15 cellular contexts compared by ENCODE assay signal in the genomic region with DNA sequence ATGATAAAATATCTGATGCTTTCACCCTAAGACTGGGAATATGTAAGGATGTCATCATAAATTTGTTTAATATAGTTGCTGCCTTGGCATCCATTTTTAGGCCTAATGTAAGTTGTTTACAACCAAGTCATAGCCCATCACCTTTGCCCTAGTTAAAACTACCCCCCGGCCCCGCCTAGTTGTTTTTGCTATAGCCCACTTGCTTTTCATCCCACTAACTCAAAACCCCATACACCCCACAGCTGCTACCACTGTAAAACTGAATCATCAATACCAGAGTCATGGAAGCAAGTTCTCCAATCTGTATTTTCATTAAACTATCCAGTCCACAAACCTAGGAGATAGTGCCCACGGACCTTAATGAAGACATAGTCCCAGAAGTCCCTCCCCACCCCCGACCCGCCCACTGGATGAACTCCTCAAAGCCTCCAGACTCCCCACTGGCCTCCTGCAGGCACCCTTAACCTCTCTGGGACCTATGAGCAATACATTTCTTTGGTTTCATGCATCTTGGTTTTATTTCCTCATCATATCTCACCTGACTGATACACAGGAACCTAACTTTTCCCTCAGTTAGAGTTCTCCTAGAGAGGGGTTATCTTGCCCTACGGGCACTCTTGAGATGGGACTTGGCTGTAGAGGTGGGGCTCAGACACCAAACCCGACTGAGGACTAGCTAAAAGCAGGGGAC. TPM values are rescaled to one million over a fixed set of nuclear protein-coding genes. Genes with fewer than 3 reads are reported as not detected.
DNase-seq lines count a peak whose midpoint lies in the region; ATAC-seq, FAIRE-seq and TF ChIP-seq lines count a peak whose summit lies in the region.
"Had no signal": no experiment of that assay in that cellular context is flagged by ENCODE, and none has a peak within 500 bp of the region (broad histone marks: within the 10 kb centered on the region; RNA-seq: fewer than 3 reads in every experiment).

No MANE protein-coding gene starts in this region.

- H3K4me1 ChIP-seq in K562 (replicated peaks in 1 of 2; ENCODE audit: control insufficient read depth in 2 of 2, insufficient read depth in 2 of 2, low read length in 2 of 2): peaks cover 0 to 3% of the 10 kb centered on the region in 2 experiments; a peak in 1 of 5 replicates
- H3K4me1 ChIP-seq: SJSA1 had no signal

- H3K9me1 ChIP-seq in K562 (ENCODE audit: control insufficient read depth, insufficient read depth, low read length): no peaks in the 10 kb centered on the region

- no peaks in the 10 kb centered on the region for H3K36me3 ChIP-seq in K562 (ENCODE audit: control insufficient read depth, insufficient read depth, low read length)
- H3K36me3 ChIP-seq: SJSA1 had no signal

- H3K9me3 Mint-ChIP-seq in activated naive CD4-positive, alpha-beta T cell treated with anti-CD3 and anti-CD28 coated beads, Interleukin-2, amount 50 U/mL, for 24 hours: no peaks in the 10 kb centered on the region
- H3K9me3 Mint-ChIP-seq in activated naive CD4-positive, alpha-beta T cell treated with anti-CD3 and anti-CD28 coated beads, Interleukin-2, amount 10 ng/mL, durations not matched to agents 7 days and 5 days: no peaks in the 10 kb centered on the region
- H3K9me3 Mint-ChIP-seq in IgD-negative memory B cell: peaks cover 0 to 2% (median 0%) of the 10 kb centered on the region in 3 donors

- no peak overlapping the region for H3K27ac ChIP-seq in K562 (ENCODE audit: extremely low read depth, low read depth, low read length)
- H3K27ac ChIP-seq: RWPE1, SJSA1 had no signal

- in situ Hi-C loops in K562 (cut with MboI): no loop called here

- no peak; the same call in 2 of the 3 replicates for ATAC-seq in K562

- peak overlapping the region; percentile 71 for H3K27ac Mint-ChIP-seq in activated naive CD4-positive, alpha-beta T cell treated with anti-CD3 and anti-CD28 coated beads, Interleukin-2, amount 50 U/mL, for 24 hours
- no peak overlapping the region for H3K27ac Mint-ChIP-seq in activated naive CD4-positive, alpha-beta T cell treated with anti-CD3 and anti-CD28 coated beads, Interleukin-2, amount 10 ng/mL, durations not matched to agents 7 days and 5 days
- peak overlapping the region in 2 of 3 donors; percentile 73 to 86 for H3K27ac Mint-ChIP-seq in IgD-negative memory B cell

- no peaks in the 10 kb centered on the region for H3K36me3 Mint-ChIP-seq in activated naive CD4-positive, alpha-beta T cell treated with anti-CD3 and anti-CD28 coated beads, Interleukin-2, amount 50 U/mL, for 24 hours
- H3K36me3 Mint-ChIP-seq in activated naive CD4-positive, alpha-beta T cell treated with anti-CD3 and anti-CD28 coated beads, Interleukin-2, amount 10 ng/mL, durations not matched to agents 7 days and 5 days: no peaks in the 10 kb centered on the region
- H3K36me3 Mint-ChIP-seq in IgD-negative memory B cell: no peaks in the 10 kb centered on the region

- TF ChIP-seq EP300 in K562 (IDR thresholded peaks at IDR 0.05; ENCODE audit: low read length): no peak

- no peaks in the 10 kb centered on the region for H3K27me3 ChIP-seq in K562 (ENCODE audit: control insufficient read depth in 2 of 2, insufficient read depth in 2 of 2, low read length in 2 of 2)

- no peaks in the 10 kb centered on the region for H3K9me3 ChIP-seq in K562 (replicated peaks; ENCODE audit: control insufficient read depth, insufficient read depth, low read depth, low read length)
- H3K9me3 ChIP-seq: SJSA1 had no signal

- no peak overlapping the region for H3K9ac ChIP-seq in K562 (ENCODE audit: insufficient read depth in 1 of 2, low read depth in 2 of 2, low read length in 2 of 2)

- H4K20me1 ChIP-seq in K562 (replicated peaks; ENCODE audit: control insufficient read depth, insufficient read depth, low read length): no peaks in the 10 kb centered on the region

- no peak for DNase-seq in activated naive CD4-positive, alpha-beta T cell treated with anti-CD3 and anti-CD28 coated beads, Interleukin-2, amount 10 ng/mL, durations not matched to agents 7 days and 5 days
- DNase-seq in K562 (ENCODE audit: extremely low read depth in 1 of 4, low spot score in 3 of 4) (no peak), RKO (ENCODE audit: low spot score) (no peak), AG08396 (ENCODE audit: low spot score) (no peak)
- no peak for DNase-seq in activated CD8-positive, alpha-beta memory T cell treated with anti-CD3 and anti-CD28 coated beads, Interleukin-2, amount 50 U/mL, for 48 hours
- DNase-seq: DMS153, HCEC 1CT, NCI-H1436 treated with DMSO at 0.1 percent for 48 hours, NCI-H2081, NCI-H524 treated with DMSO at 0.1 percent for 48 hours, OCI-M1 had no signal

- H3K4me2 ChIP-seq in K562 (ENCODE audit: insufficient read depth, low read length): no peak overlapping the region

- CTCF ChIA-PET in activated naive CD4-positive, alpha-beta T cell treated with anti-CD3 and anti-CD28 coated beads, Interleukin-2, amount 10 ng/mL, durations not matched to agents 7 days and 5 days (lab: Charles Lee): interaction anchor here (1.6 kb wide), 1 partner anchor 11 kb away, joined by 6 read pairs; no protein-coding TSS in a partner anchor
- CTCF ChIA-PET in K562 (lab: Yijun Ruan, JAX; ENCODE audit: low intra/inter-chr PET ratio): no interaction called here

- H3K79me2 ChIP-seq in K562 (ENCODE audit: control insufficient read depth, insufficient read depth, low read length): no peaks in the 10 kb centered on the region

- H2AFZ ChIP-seq in K562 (ENCODE audit: low read depth, low read length): no peak overlapping the region

- peaks cover 19% of the 10 kb centered on the region for H3K4me1 Mint-ChIP-seq in activated naive CD4-positive, alpha-beta T cell treated with anti-CD3 and anti-CD28 coated beads, Interleukin-2, amount 50 U/mL, for 24 hours
- peaks cover 19% of the 10 kb centered on the region for H3K4me1 Mint-ChIP-seq in activated naive CD4-positive, alpha-beta T cell treated with anti-CD3 and anti-CD28 coated beads, Interleukin-2, amount 10 ng/mL, durations not matched to agents 7 days and 5 days
- H3K4me1 Mint-ChIP-seq in IgD-negative memory B cell: peaks cover 13 to 18% (median 14%) of the 10 kb centered on the region in 3 donors

- intact Hi-C loops in K562 (cut with micrococcal nuclease): no loop called here

- WGBS in K562 (ENCODE audit: insufficient coverage, low coverage, missing lambda C conversion rate): 24% methylated on average over 7 of the region's 7 CpGs

- no peak for TF ChIP-seq RAD21 in K562 (CRISPR knock-in tag; conservative IDR thresholded peaks at IDR 0.05 in 1 of 2, IDR thresholded peaks at IDR 0.05 in 1 of 2)

- H3K4me3 ChIP-seq in K562: no peak overlapping the region
- H3K4me3 ChIP-seq: SJSA1 had no signal

- no peak for TF ChIP-seq CTCF in K562 (IDR thresholded peaks at IDR 0.05 in 2 of 3, conservative IDR thresholded peaks at IDR 0.05 in 1 of 3; ENCODE audit: insufficient read depth in 2 of 3, low read depth in 1 of 3, low read length in 3 of 3)

- no peak for TF ChIP-seq POLR2A in K562 (conservative IDR thresholded peaks at IDR 0.05)

- H3K4me3 Mint-ChIP-seq in activated naive CD4-positive, alpha-beta T cell treated with anti-CD3 and anti-CD28 coated beads, Interleukin-2, amount 50 U/mL, for 24 hours: no peak overlapping the region
- H3K4me3 Mint-ChIP-seq in activated naive CD4-positive, alpha-beta T cell treated with anti-CD3 and anti-CD28 coated beads, Interleukin-2, amount 10 ng/mL, durations not matched to agents 7 days and 5 days: no peak overlapping the region
- peak overlapping the region in 1 of 4 donors; percentile 66 for H3K4me3 Mint-ChIP-seq in IgD-negative memory B cell

- H3K27me3 Mint-ChIP-seq in activated naive CD4-positive, alpha-beta T cell treated with anti-CD3 and anti-CD28 coated beads, Interleukin-2, amount 50 U/mL, for 24 hours: peaks cover 24% of the 10 kb centered on the region
- peaks cover 62% of the 10 kb centered on the region for H3K27me3 Mint-ChIP-seq in activated naive CD4-positive, alpha-beta T cell treated with anti-CD3 and anti-CD28 coated beads, Interleukin-2, amount 10 ng/mL, durations not matched to agents 7 days and 5 days
- peaks cover 34% of the 10 kb centered on the region for H3K27me3 Mint-ChIP-seq in IgD-negative memory B cell

- POLR2A ChIA-PET in K562 (lab: Yijun Ruan, JAX): interaction anchor here (0.6 to 1.2 kb wide), 3 partner anchors 11 to 663 kb away, joined by 3 to 11 read pairs (median 4); no protein-coding TSS in a partner anchor

- no peak for FAIRE-seq in K562 (lab: Jason Lieb, UNC)

- no TSS peak for BruUV-seq in K562 (replicated peaks; lab: Mats Ljungman, UMichigan)

RNA-seq across cellular contexts. Expression of a gene that starts 12.5 kb away (rescaled TPM):
- polyA plus RNA-seq in IgD-negative memory B cell (13.5 TPM), K562 (2011; rRNA removed) (6.1 and 9.4 TPM in 2 replicates), K562 (2014; fragmentation: Illumina TruSeq; extraction: Trizol) (15.3 and 21.4 TPM in 2 replicates), K562 (2014; fragmentation: Nextera tagmentation; extraction: Ambion mirVana) (under 1 TPM; 0.92 to 0.98 TPM), K562 (2014; rRNA removed) (13.5 and 19.4 TPM in 2 replicates)
- total RNA-seq in K562 (2011; cell fraction: chromatin; rRNA removed; ENCODE audit: low replicate concordance): 37.6 and 49.9 TPM in 2 replicates
- total RNA-seq in K562 (2011; cell fraction: nucleolus; rRNA removed): 23.3 and 28.0 TPM in 2 replicates
- 34.2 and 58.8 TPM in 2 replicates for total RNA-seq in K562 (2011; cell fraction: nucleoplasm; rRNA removed)
- total RNA-seq in K562 (2014; rRNA removed) (17.2 and 20.6 TPM in 2 replicates), K562 (2014; rRNA removed; fragmentation: Illumina TruSeq; extraction: Trizol) (9.3 and 10.2 TPM in 2 replicates), K562 (2015; rRNA removed; fragmentation: Illumina TruSeq; extraction: Trizol) (12.1 and 13.8 TPM in 2 replicates), K562 (2021) (23.1 and 24.2 TPM in 2 replicates)
- 5.7 and 25.9 TPM in 2 replicates for polyA plus RNA-seq in K562 (2011; cell fraction: cytosol; rRNA removed)
- polyA plus RNA-seq in K562 (2011; cell fraction: nucleus; rRNA removed): 9.8 and 25.2 TPM in 2 replicates
- polyA plus RNA-seq in K562 (2012): 15.2 and 17.9 TPM in 2 replicates
- polyA minus RNA-seq in K562 (2011; rRNA and poly(A)+ RNA removed): 4.9 and 9.7 TPM in 2 replicates
- polyA minus RNA-seq in K562 (2011; cell fraction: cytosol; rRNA and poly(A)+ RNA removed): 5.5 and 9.4 TPM in 2 replicates
- polyA minus RNA-seq in K562 (2011; cell fraction: nucleus; rRNA and poly(A)+ RNA removed): 9.3 and 15.9 TPM in 2 replicates

RNA-seq across cellular contexts. Expression of a gene that starts 45.2 kb away (rescaled TPM):
- polyA plus RNA-seq in IgD-negative memory B cell: 14.5 TPM
- total RNA-seq in K562 (2011; cell fraction: chromatin; rRNA removed; ENCODE audit: low replicate concordance): 22.9 and 46.7 TPM in 2 replicates
- total RNA-seq in K562 (2011; cell fraction: nucleolus; rRNA removed): 19.5 and 19.6 TPM in 2 replicates
- total RNA-seq in K562 (2011; cell fraction: nucleoplasm; rRNA removed): 38.3 and 79.8 TPM in 2 replicates
- total RNA-seq in K562 (2014; rRNA removed): 10.1 and 16.3 TPM in 2 replicates
- total RNA-seq in K562 (2014; rRNA removed; fragmentation: Illumina TruSeq; extraction: Trizol): 14.2 and 15.4 TPM in 2 replicates
- total RNA-seq in K562 (2015; rRNA removed; fragmentation: Illumina TruSeq; extraction: Trizol): 9.0 and 9.5 TPM in 2 replicates
- 17.0 and 18.2 TPM in 2 replicates for total RNA-seq in K562 (2021)
- 13.1 and 16.5 TPM in 2 replicates for polyA plus RNA-seq in K562 (2011; rRNA removed)
- 3.9 and 6.4 TPM in 2 replicates for polyA plus RNA-seq in K562 (2011; cell fraction: cytosol; rRNA removed)
- polyA plus RNA-seq in K562 (2011; cell fraction: nucleus; rRNA removed): 5.9 and 7.9 TPM in 2 replicates
- polyA plus RNA-seq in K562 (2012): 10.4 and 13.3 TPM in 2 replicates
- polyA plus RNA-seq in K562 (2014; fragmentation: Illumina TruSeq; extraction: Trizol): 10.7 and 11.4 TPM in 2 replicates
- polyA plus RNA-seq in K562 (2014; fragmentation: Nextera tagmentation; extraction: Ambion mirVana): 10 to 100 TPM; 24.3 to 35.3 TPM
- polyA plus RNA-seq in K562 (2014; rRNA removed): 20.9 and 23.8 TPM in 2 replicates
- polyA minus RNA-seq in K562 (2011; rRNA and poly(A)+ RNA removed): 6.4 and 7.7 TPM in 2 replicates
- 1.6 and 2.5 TPM in 2 replicates for polyA minus RNA-seq in K562 (2011; cell fraction: cytosol; rRNA and poly(A)+ RNA removed)
- polyA minus RNA-seq in K562 (2011; cell fraction: nucleus; rRNA and poly(A)+ RNA removed): 7.5 and 10.7 TPM in 2 replicates
